8 cellular contexts compared by ENCODE assay signal in the genomic region with DNA sequence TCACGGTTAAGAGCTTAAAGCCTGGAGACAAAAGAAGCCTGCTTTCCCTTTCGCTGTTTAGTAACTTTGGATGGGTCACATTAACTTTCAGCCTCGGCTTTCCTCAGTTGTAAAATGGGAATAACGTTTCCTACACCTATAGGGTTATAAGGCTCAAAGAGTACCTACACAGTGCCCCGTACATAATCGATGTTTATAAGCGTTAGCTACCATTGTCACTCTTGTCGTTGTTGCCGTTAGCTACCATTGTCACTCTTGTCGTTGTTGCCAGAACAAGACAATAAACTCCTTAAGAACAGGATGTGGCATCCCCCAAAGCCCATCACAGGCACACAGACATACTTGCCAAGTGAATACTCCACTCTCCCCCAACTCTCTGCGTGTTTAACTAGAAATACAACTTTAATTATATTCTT. TPM values are rescaled to one million over a fixed set of nuclear protein-coding genes. Genes with fewer than 3 reads are reported as not detected.
DNase-seq lines count a peak whose midpoint lies in the region; FAIRE-seq and TF ChIP-seq lines count a peak whose summit lies in the region.

No MANE protein-coding gene starts in this region.

- no peak for TF ChIP-seq CTCF in H1 (IDR thresholded peaks at IDR 0.05; ENCODE audit: control extremely low read depth in 1 of 3, insufficient read depth in 1 of 3, low read depth in 1 of 3, low read length in 3 of 3)

- no peaks in the 10 kb centered on the region for H3K79me2 ChIP-seq in H1 (ENCODE audit: control insufficient read depth in 1 of 2, insufficient read depth in 2 of 2, low read length in 2 of 2)

- 35% methylated on average over 11 of the region's 11 CpGs; no CpG with 5 or more reads in 1 of the 2 experiments for whole genome bisulfite sequencing in H1 (ENCODE audit: extremely low coverage in 1 of 2, insufficient coverage in 1 of 2, insufficient read length in 1 of 2, insufficient replicate concordance in 2 of 2, low coverage in 1 of 2, low lambda C conversion rate in 2 of 2, missing lambda C conversion rate in 1 of 2), 2 experiments

- CTCF ChIA-PET in H1 (lab: Charles Lee; ENCODE audit: partially characterized antibody) = interaction anchor here (0.8 to 1.2 kb wide), 3 partner anchors 21 to 401 kb away, joined by 3 read pairs; no protein-coding TSS in a partner anchor

- H3K36me3 ChIP-seq in NT2/D1 (ENCODE audit: insufficient read depth, insufficient read length, low read length) (no peaks in the 10 kb centered on the region), H1 (ENCODE audit: control insufficient read depth in 2 of 4, insufficient read depth in 4 of 4, low read length in 3 of 4) (no peaks in the 10 kb centered on the region)

- peaks cover 11% of the 10 kb centered on the region; the same call in 1 of the 2 replicates for H3K23me2 ChIP-seq in H1 (ENCODE audit: low read depth, low read length)

- H4K91ac ChIP-seq in H1 (replicated peaks; ENCODE audit: insufficient read length, low read length) = no peak overlapping the region

- H4K8ac ChIP-seq in H1 (ENCODE audit: extremely low read depth, insufficient read depth, low read length) = no peak overlapping the region

- H3K4me3 ChIP-seq in NT2/D1 (ENCODE audit: insufficient read length, low read depth) (peak overlapping the region; percentile 58), H1 (ENCODE audit: extremely low read depth in 1 of 4, insufficient read depth in 2 of 4, low read depth in 3 of 4, low read length in 4 of 4) (peak overlapping the region; percentile 59 to 82 (median 72))

- H3K23ac ChIP-seq in H1 (ENCODE audit: insufficient read length) = no peak overlapping the region

- H3K18ac ChIP-seq in H1 (ENCODE audit: extremely low read depth, low read length) = no peak overlapping the region

- peaks cover 6% of the 10 kb centered on the region; the same call in 1 of the 2 replicates for H3K9me3 ChIP-seq in NT2/D1 (ENCODE audit: insufficient read depth, low read length)
- no peaks in the 10 kb centered on the region for H3K9me3 ChIP-seq in H1 (ENCODE audit: insufficient read depth in 2 of 2, low read depth in 1 of 2, low read length in 1 of 2)

- H3K56ac ChIP-seq in H1 (replicated peaks; ENCODE audit: insufficient read length, low read depth, low read length) = no peak overlapping the region

- H3K4me1 ChIP-seq in NT2/D1 (ENCODE audit: insufficient read depth, insufficient read length) = peaks cover 3% of the 10 kb centered on the region
- H3K4me1 ChIP-seq in H1 (replicated peaks in 1 of 4; ENCODE audit: control insufficient read depth in 3 of 4, insufficient read depth in 4 of 4, low read length in 3 of 4) = peaks cover 3 to 4% (median 4%) of the 10 kb centered on the region in 4 experiments; a peak in 6 of 7 replicates

- no peak overlapping the region for H3K27ac ChIP-seq in H1 (ENCODE audit: low read depth, low read length)

- no peak overlapping the region for H2BK120ac ChIP-seq in H1 (replicated peaks; ENCODE audit: low read depth, low read length)

- no peak overlapping the region for H2BK20ac ChIP-seq in H1 (ENCODE audit: low read length)

- H2BK15ac ChIP-seq in H1 (ENCODE audit: low read length) = no peak overlapping the region

- H4K5ac ChIP-seq in H1 (ENCODE audit: insufficient read length, low read depth, low read length) = no peak overlapping the region

- H3K79me1 ChIP-seq in H1 (ENCODE audit: low read depth, low read length) = no peaks in the 10 kb centered on the region

- TF ChIP-seq POLR2A in H1 (IDR thresholded peaks at IDR 0.05; ENCODE audit: control extremely low read depth in 1 of 2, low read depth in 2 of 2, low read length in 2 of 2) = no peak

- H2BK12ac ChIP-seq in H1 (ENCODE audit: low read depth, low read length) = peak overlapping the region; percentile 44; the same call in 1 of the 2 replicates

- TF ChIP-seq RAD21 in H1 (IDR thresholded peaks at IDR 0.05 in 1 of 2, conservative IDR thresholded peaks at IDR 0.05 in 1 of 2; ENCODE audit: low read depth in 2 of 2, low read length in 2 of 2) = no peak

- H3K27me3 ChIP-seq in NT2/D1 (ENCODE audit: insufficient read depth, insufficient read length) = peaks cover 68% of the 10 kb centered on the region
- peaks cover 2 to 24% (median 20%) of the 10 kb centered on the region in 4 experiments for H3K27me3 ChIP-seq in H1 (replicated peaks in 1 of 4; ENCODE audit: control insufficient read depth in 3 of 4, extremely low read depth in 1 of 4, insufficient read depth in 3 of 4, low read length in 3 of 4)

- peak overlapping the region; percentile 95 to 99 for H3K4me2 ChIP-seq in H1 (ENCODE audit: insufficient read depth in 1 of 2, low read depth in 2 of 2, low read length in 2 of 2)

- no peaks in the 10 kb centered on the region for H4K20me1 ChIP-seq in H1 (replicated peaks in 1 of 2; ENCODE audit: control insufficient read depth in 1 of 2, insufficient read depth in 2 of 2, low read length in 2 of 2)

- POLR2A ChIA-PET in H1 (lab: Charles Lee; ENCODE audit: partially characterized antibody) = interaction anchor here (1.1 kb wide), 2 partner anchors 16 to 88 kb away, joined by 3 to 4 read pairs; partner anchors contain the start of gene HIBCH

- H2AK5ac ChIP-seq in H1 (ENCODE audit: low read depth, low read length) = no peak overlapping the region

- peak overlapping the region; percentile 48 for H2AFZ ChIP-seq in H1 (ENCODE audit: low read length)

- H2BK5ac ChIP-seq in H1 (ENCODE audit: low read depth, low read length) = no peak overlapping the region

- no peak overlapping the region for H3K14ac ChIP-seq in H1 (ENCODE audit: insufficient read length)

- TF ChIP-seq EP300 in H1 (IDR thresholded peaks at IDR 0.05; ENCODE audit: borderline replicate concordance in 1 of 2, low read depth in 2 of 2, low read length in 2 of 2) = no peak

- H3K9ac ChIP-seq in NT2/D1 (ENCODE audit: insufficient read length, low read depth) (no peak overlapping the region), H1 (replicated peaks in 1 of 4; ENCODE audit: extremely low read depth in 1 of 4, low read depth in 3 of 4, low read length in 3 of 4) (peak overlapping the region in 1 of 4 experiments; percentile 61; a peak in 1 of 7 replicates)

- no peak for FAIRE-seq in H1 (lab: Jason Lieb, UNC)

- peak; percentile 3 for DNase-seq in activated CD4-positive, alpha-beta T cell treated with anti-CD3 and anti-CD28 coated beads, Interleukin-2, amount 50 U/mL, for 4 hours
- no peak for DNase-seq in activated CD4-positive, alpha-beta T cell treated with anti-CD3 and anti-CD28 coated beads for 48 hours
- DNase-seq in NT2/D1 (ENCODE audit: low read depth, low spot score) (peak; percentile 43), H1 (ENCODE audit: low read depth in 1 of 2, low spot score in 2 of 2) (no peak), pons (ENCODE audit: low spot score) (peak; percentile 68), cerebellar nuclear complex (lab: John Stamatoyannopoulos, UW) (no peak), NCI-H1930 (lab: John Stamatoyannopoulos, UW) (no peak), SKM-1 treated with dmso at 0.1 percent for 144 hours (lab: John Stamatoyannopoulos, UW; ENCODE audit: unreplicated experiment) (no peak)

- no peak overlapping the region for H3K4ac ChIP-seq in H1 (replicated peaks; ENCODE audit: insufficient read length, low read depth, low read length)

TF ChIP-seq in H1, 55 proteins besides CTCF, POLR2A, EP300 and RAD21:
- 0 out of 2 replicates have a peak, but pooled peaks have one; percentile 49 for TF ChIP-seq SUZ12 (IDR thresholded peaks at IDR 0.05; ENCODE audit: low read length)
- TF ChIP-seq, protein P1, sequence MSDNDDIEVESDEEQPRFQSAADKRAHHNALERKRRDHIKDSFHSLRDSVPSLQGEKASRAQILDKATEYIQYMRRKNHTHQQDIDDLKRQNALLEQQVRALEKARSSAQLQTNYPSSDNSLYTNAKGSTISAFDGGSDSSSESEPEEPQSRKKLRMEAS (IDR thresholded peaks at IDR 0.05) = no peak
- TF ChIP-seq KDM5A (IDR thresholded peaks at IDR 0.05; ENCODE audit: low read length) = no peak

RNA-seq across cellular contexts. Expression of gene MFSD6, which starts 0.9 kb away (rescaled TPM):
- 5.1 and 6.3 TPM in 2 replicates for total RNA-seq in H1 (2021; fragmentation: NEBNext Ultra II Directional; extraction: Animal tissue kit (Norgen Biotek cat#: 25700))
- polyA plus RNA-seq in H1 (2011; rRNA removed) = 1.8 and 2.7 TPM in 2 replicates
- polyA plus RNA-seq in H1 (2011; cell fraction: cytosol; rRNA removed) = 2.5 TPM
- polyA plus RNA-seq in H1 (2011; cell fraction: nucleus; rRNA removed) = 7.3 TPM
- polyA plus RNA-seq in H1 (2012, experiment 1 of 2) = 2.8 to 4.1 TPM (median 3.2 TPM) in 4 replicates
- polyA plus RNA-seq in H1 (2012, experiment 2 of 2) = 0.35 TPM
- 5.7 TPM for polyA plus RNA-seq in H1 (2013, experiment 1 of 2)
- 5.9 TPM for polyA plus RNA-seq in H1 (2013, experiment 2 of 2)
- 4.7 and 6.7 TPM in 2 replicates for polyA minus RNA-seq in H1 (2011; rRNA and poly(A)+ RNA removed)
- 9.4 TPM for polyA minus RNA-seq in H1 (2011; cell fraction: cytosol; rRNA and poly(A)+ RNA removed)
- 17.0 TPM for polyA minus RNA-seq in H1 (2011; cell fraction: nucleus; rRNA and poly(A)+ RNA removed)

Comparison
In these comparisons a context has a peak if more than half of its experiments do, and no peak if none do; other contexts are left out.
1. DNase-seq: peak in activated CD4-positive, alpha-beta T cell treated with anti-CD3 and anti-CD28 coated beads, Interleukin-2, amount 50 U/mL, for 4 hours (2 of 2), NT2/D1 (single experiment) and pons (single experiment); none in activated CD4-positive, alpha-beta T cell treated with anti-CD3 and anti-CD28 coated beads for 48 hours (single experiment), H1 (0 of 2), cerebellar nuclear complex (0 of 2), NCI-H1930 (0 of 2) and SKM-1 treated with dmso at 0.1 percent for 144 hours (single experiment).